Comparison of ENCODE assay signal across 8 cellular contexts in genomic region chr20:34302723-34303528, GRCh38. TPM values are rescaled to one million over a fixed set of nuclear protein-coding genes. Genes with fewer than 3 reads are reported as not detected.
A peak's percentile ranks its signal among the peaks of the same experiment; 100 is the strongest.
DNase-seq lines count a peak whose midpoint lies in the region; ATAC-seq, FAIRE-seq and TF ChIP-seq lines count a peak whose summit lies in the region.

Gene AHCY, minus strand, starts transcription at chr20:34303355. Its CDS starts 85 bp downstream, at chr20:34303270.

- H3K9me3 ChIP-seq in HUES64 (ENCODE audit: insufficient read depth, low read depth, low read length) (no peaks in the 10 kb centered on the region), OCI-LY1 (ENCODE audit: low read length) (no peaks in the 10 kb centered on the region), endothelial cell of umbilical vein (replicated peaks; ENCODE audit: control insufficient read depth, insufficient read depth, low read length) (no peaks in the 10 kb centered on the region)

- peak; percentile 100 for DNase-seq in Calu3
- peak; percentile 94 for DNase-seq in activated CD8-positive, alpha-beta memory T cell treated with anti-CD3 and anti-CD28 coated beads, Interleukin-2, amount 50 U/mL, for 48 hours
- DNase-seq in endothelial cell of umbilical vein (ENCODE audit: low read depth, low spot score): peak; percentile 96
- DNase-seq in middle frontal gyrus (ENCODE audit: extremely low spot score, low spot score): peak; percentile 85
- DNase-seq in stimulated activated CD8-positive, alpha-beta memory T cell treated with anti-CD3 and anti-CD28 coated beads, Interleukin-2, amount 100 ng/mL, for 48 hours (ENCODE audit: low read depth in 2 of 2): peak; percentile 92 to 95

- peaks cover 34% of the 10 kb centered on the region for H3K79me2 ChIP-seq in OCI-LY1 (ENCODE audit: insufficient read depth, low read length)
- peaks cover 36% of the 10 kb centered on the region for H3K79me2 ChIP-seq in endothelial cell of umbilical vein (ENCODE audit: control insufficient read depth, insufficient read depth, low read length)

- intact Hi-C loops in Calu3 (cut with micrococcal nuclease; ENCODE audit: unreplicated experiment): no loop called here
- intact Hi-C loops in endothelial cell of umbilical vein (cut with micrococcal nuclease): loop anchor here (2.0 kb wide), 1 partner anchor 112 kb away; no protein-coding TSS in a partner anchor

- H3K4me1 ChIP-seq in HUES64 (ENCODE audit: insufficient read depth, low read length) (peaks cover 13% of the 10 kb centered on the region), OCI-LY1 (ENCODE audit: insufficient read depth, low read length, severe bottlenecking) (peaks cover 39% of the 10 kb centered on the region), endothelial cell of umbilical vein (ENCODE audit: control insufficient read depth, extremely low read depth, insufficient read depth, low read length) (peaks cover 8% of the 10 kb centered on the region)

- no peaks in the 10 kb centered on the region for H3K4me1 Mint-ChIP-seq in Calu3 (ENCODE audit: low read depth, unreplicated experiment)

- peaks cover 20% of the 10 kb centered on the region for H3K36me3 Mint-ChIP-seq in Calu3 (ENCODE audit: insufficient read depth, unreplicated experiment)

- CTCF ChIA-PET in Calu3 (lab: Charles Lee): interaction anchor here (0.6 to 2.6 kb wide), 4 partner anchors 10 to 220 kb away, joined by 3 to 10 read pairs (median 4); partner anchors contain the start of gene ITCH
- CTCF ChIA-PET in endothelial cell of umbilical vein (lab: Charles Lee): interaction anchor here (1.1 to 4.8 kb wide), 3 partner anchors 10 to 467 kb away, joined by 3 to 24 read pairs (median 18); no protein-coding TSS in a partner anchor

- no peaks in the 10 kb centered on the region for H3K27me3 Mint-ChIP-seq in Calu3 (ENCODE audit: unreplicated experiment)

- dilution Hi-C loops in endothelial cell of umbilical vein (cut with MboI; ENCODE audit: extremely low pct_ligation_motif_present, low sequenced_read_pairs): no loop called here

- H4K20me1 ChIP-seq in OCI-LY1 (ENCODE audit: insufficient read depth, low read length) (no peaks in the 10 kb centered on the region), endothelial cell of umbilical vein (replicated peaks; ENCODE audit: control insufficient read depth, extremely low read depth, insufficient read depth, low read length) (no peaks in the 10 kb centered on the region)

- peak; percentile 74 for TF ChIP-seq POLR2A in endothelial cell of umbilical vein (IDR thresholded peaks at IDR 0.05; ENCODE audit: low read depth, low read length)

- POLR2A ChIA-PET in endothelial cell of umbilical vein (lab: Charles Lee): no interaction called here

- H3K36me3 ChIP-seq in HUES64 (ENCODE audit: insufficient read depth, low read length) (peaks cover 18% of the 10 kb centered on the region), OCI-LY1 (ENCODE audit: insufficient read depth, low read length) (peaks cover 14% of the 10 kb centered on the region), endothelial cell of umbilical vein (ENCODE audit: control insufficient read depth in 2 of 2, extremely low read depth in 1 of 2, insufficient read depth in 2 of 2, low read length in 2 of 2) (no peaks in the 10 kb centered on the region)

- WGBS in HUES64: under 1% methylated on average over 78 of the region's 79 CpGs

- peak within 1 kb of the TSS; percentile 77 for H2AFZ ChIP-seq in OCI-LY1 (ENCODE audit: low read length)
- H2AFZ ChIP-seq in endothelial cell of umbilical vein (ENCODE audit: low read depth, low read length): peak within 1 kb of the TSS; percentile 77

- peak within 1 kb of the TSS; percentile 89 for H3K27ac Mint-ChIP-seq in Calu3 (ENCODE audit: unreplicated experiment)

- BruUV-seq in Calu3 (replicated peaks; lab: Mats Ljungman, UMichigan): no TSS peak
- no TSS peak for BruUV-seq in endothelial cell of umbilical vein (replicated peaks; lab: Mats Ljungman, UMichigan)

- no peaks in the 10 kb centered on the region for H3K9me3 Mint-ChIP-seq in Calu3 (ENCODE audit: low read depth, unreplicated experiment)

- H3F3A ChIP-seq in OCI-LY1 (ENCODE audit: insufficient read depth, low read length): no peaks in the 10 kb centered on the region

- H3K4me2 ChIP-seq in OCI-LY1 (ENCODE audit: low read length): peak within 1 kb of the TSS; percentile 77
- peak within 1 kb of the TSS; percentile 97 for H3K4me2 ChIP-seq in endothelial cell of umbilical vein (ENCODE audit: insufficient read depth, low read length)

- H3K27ac ChIP-seq in HUES64 (ENCODE audit: low read depth, low read length): peak within 1 kb of the TSS; percentile 95
- H3K27ac ChIP-seq in OCI-LY1 (ENCODE audit: low read depth, low read length, poor library complexity, severe bottlenecking): peak within 1 kb of the TSS; percentile 70
- peak within 1 kb of the TSS; percentile 83 for H3K27ac ChIP-seq in endothelial cell of umbilical vein (ENCODE audit: insufficient read depth, low read depth, low read length)

- H3K9ac ChIP-seq in HUES64 (ENCODE audit: low read depth, low read length) (peak within 1 kb of the TSS; percentile 96), OCI-LY1 (ENCODE audit: low read length) (peak within 1 kb of the TSS; percentile 91), endothelial cell of umbilical vein (replicated peaks; ENCODE audit: extremely low read depth, insufficient read depth, low read length) (peak within 1 kb of the TSS; percentile 96)

- H3K4me3 Mint-ChIP-seq in Calu3 (ENCODE audit: low read depth, unreplicated experiment): peak within 1 kb of the TSS; percentile 91

- H3K9me2 ChIP-seq in OCI-LY1 (ENCODE audit: low read depth, low read length): no peaks in the 10 kb centered on the region

- peak; percentile 98 for FAIRE-seq in endothelial cell of umbilical vein (lab: Jason Lieb, UNC)

- TF ChIP-seq CTCF in Calu3 (IDR thresholded peaks at IDR 0.05; ENCODE audit: unreplicated experiment) (peak; percentile 7), OCI-LY1 (IDR thresholded peaks at IDR 0.05; ENCODE audit: low read length) (no peak), endothelial cell of umbilical vein (IDR thresholded peaks at IDR 0.05; ENCODE audit: extremely low read depth in 1 of 2, insufficient read depth in 1 of 2, low read depth in 1 of 2, low read length in 2 of 2) (no peak)

- H3K27me3 ChIP-seq in HUES64 (ENCODE audit: insufficient read depth, low read length): no peaks in the 10 kb centered on the region
- H3K27me3 ChIP-seq in OCI-LY1 (ENCODE audit: insufficient read depth, low read length): no peaks in the 10 kb centered on the region
- H3K27me3 ChIP-seq in endothelial cell of umbilical vein (ENCODE audit: control insufficient read depth in 2 of 2, insufficient read depth in 2 of 2, low read length in 2 of 2): no peaks in the 10 kb centered on the region

- ATAC-seq in GM21447 (IDR thresholded peaks at IDR 0.05; ENCODE audit: unreplicated experiment): peak; percentile 93

- no peaks in the 10 kb centered on the region for H3K9me1 ChIP-seq in endothelial cell of umbilical vein (replicated peaks; ENCODE audit: control insufficient read depth, extremely low read depth, insufficient read depth, low read length)

- H3K4me3 ChIP-seq in HUES64 (ENCODE audit: low read length) (peak within 1 kb of the TSS; percentile 93), OCI-LY1 (ENCODE audit: low read depth, low read length, poor library complexity, severe bottlenecking) (peak within 1 kb of the TSS; percentile 78), endothelial cell of umbilical vein (replicated peaks in 1 of 3; ENCODE audit: insufficient read depth in 1 of 3, low read depth in 1 of 3, low read length in 3 of 3) (peak within 1 kb of the TSS; percentile 84 to 94 (median 85))

TF ChIP-seq in endothelial cell of umbilical vein, 7 proteins besides CTCF, POLR2A, EP300 and RAD21:
- TF ChIP-seq POLR2AphosphoS5 (IDR thresholded peaks at IDR 0.05; ENCODE audit: insufficient read depth, low read depth, low read length): peak; percentile 83
- TF ChIP-seq MYC (IDR thresholded peaks at IDR 0.05; ENCODE audit: low read depth, low read length): peak; percentile 90
- TF ChIP-seq EZH2 (IDR thresholded peaks at IDR 0.05; ENCODE audit: borderline replicate concordance, low read depth, low read length, severe bottlenecking): no peak
- peak; percentile 32 for TF ChIP-seq FOS (IDR thresholded peaks at IDR 0.05; ENCODE audit: borderline replicate concordance, insufficient read depth, low read length)
- TF ChIP-seq MAX (IDR thresholded peaks at IDR 0.05; ENCODE audit: insufficient read depth, insufficient read length): peak; percentile 36
- no peak for TF ChIP-seq JUN (IDR thresholded peaks at IDR 0.05; ENCODE audit: borderline replicate concordance, insufficient read depth, insufficient read length, low read depth)
- no peak for TF ChIP-seq GATA2 (IDR thresholded peaks at IDR 0.05; ENCODE audit: insufficient read depth, insufficient read length, low read depth, low read length)

RNA-seq across cellular contexts. Expression of gene AHCY, which starts in this region (rescaled TPM):
- 169 and 179 TPM in 2 replicates for total RNA-seq in Calu3 (2022)
- polyA plus RNA-seq in HUES64 (2013, experiment 1 of 2): 246 TPM
- 252 TPM for polyA plus RNA-seq in HUES64 (2013, experiment 2 of 2)
- 94.7 and 101 TPM in 2 replicates for total RNA-seq in endothelial cell of umbilical vein
- 150 and 168 TPM in 2 replicates for polyA plus RNA-seq in endothelial cell of umbilical vein
- 133 and 134 TPM in 2 replicates for polyA plus RNA-seq in endothelial cell of umbilical vein (2011; cell fraction: cytosol; rRNA removed)
- polyA plus RNA-seq in endothelial cell of umbilical vein (2011; cell fraction: nucleus; rRNA removed): 74.0 and 82.1 TPM in 2 replicates
- polyA plus RNA-seq in endothelial cell of umbilical vein (2012): 125 and 158 TPM in 2 replicates
- polyA minus RNA-seq in endothelial cell of umbilical vein: 194 and 239 TPM in 2 replicates
- polyA minus RNA-seq in endothelial cell of umbilical vein (2011; cell fraction: cytosol; rRNA and poly(A)+ RNA removed): 245 TPM
- 26.6 and 31.0 TPM in 2 replicates for polyA minus RNA-seq in endothelial cell of umbilical vein (2011; cell fraction: nucleus; rRNA and poly(A)+ RNA removed)

Comparison
In these comparisons a context has a peak if more than half of its experiments do, and no peak if none do; other contexts are left out.
1. Peak in every context shown above with its lines: DNase-seq, ATAC-seq, H3K4me3 ChIP-seq and H3K27ac ChIP-seq.